ENCODE assay signal across 1 cellular context in genomic region chr2:152405206-152406118, GRCh38.
TF ChIP-seq lines count a peak whose summit lies in the region.

No MANE protein-coding gene starts in this region.

TF ChIP-seq in SK-N-SH treated with all-trans-retinoic acid at 6 μM for 48 hours, 23 proteins besides CTCF, POLR2A, EP300 and RAD21 (continued from another document):
- TF ChIP-seq TSHZ2 (CRISPR knock-in tag; IDR thresholded peaks at IDR 0.05): no peak
- no peak for TF ChIP-seq ARNTL (CRISPR knock-in tag; IDR thresholded peaks at IDR 0.05; ENCODE audit: borderline replicate concordance, low read depth)
- TF ChIP-seq ISL1 (CRISPR knock-in tag; IDR thresholded peaks at IDR 0.05): no peak
- TF ChIP-seq ESRRG (CRISPR knock-in tag; IDR thresholded peaks at IDR 0.05): no peak
- no peak for TF ChIP-seq RARB (CRISPR knock-in tag; IDR thresholded peaks at IDR 0.05)
- no peak for TF ChIP-seq TCF4 (CRISPR knock-in tag; IDR thresholded peaks at IDR 0.05; ENCODE audit: borderline replicate concordance)
- no peak for TF ChIP-seq PPARA (CRISPR knock-in tag; IDR thresholded peaks at IDR 0.05; ENCODE audit: borderline replicate concordance)
- no peak for TF ChIP-seq ZFP3 (CRISPR knock-in tag; IDR thresholded peaks at IDR 0.05)
- no peak for TF ChIP-seq ZFP30 (CRISPR knock-in tag; IDR thresholded peaks at IDR 0.05)
